Comparison of ENCODE assay signal across 1 cellular context in genomic region chr19:50725218-50725931, GRCh38.
A peak's percentile ranks its signal among the peaks of the same experiment; 100 is the strongest.
TF ChIP-seq lines count a peak whose summit lies in the region.

No MANE protein-coding gene starts in this region.

TF ChIP-seq in K562, 482 proteins besides CTCF, POLR2A, EP300 and RAD21 (continues in another document):
- TF ChIP-seq EZH2 (IDR thresholded peaks at IDR 0.05; ENCODE audit: borderline replicate concordance, low read depth, low read length): no peak
- TF ChIP-seq SREBF2 (CRISPR knock-in tag; IDR thresholded peaks at IDR 0.05): no peak
- peak; percentile 78 for TF ChIP-seq CREB1 (IDR thresholded peaks at IDR 0.05)
- peak; percentile 92 for TF ChIP-seq CREB1 (CRISPR knock-in tag; IDR thresholded peaks at IDR 0.05)
- TF ChIP-seq, protein P1, sequence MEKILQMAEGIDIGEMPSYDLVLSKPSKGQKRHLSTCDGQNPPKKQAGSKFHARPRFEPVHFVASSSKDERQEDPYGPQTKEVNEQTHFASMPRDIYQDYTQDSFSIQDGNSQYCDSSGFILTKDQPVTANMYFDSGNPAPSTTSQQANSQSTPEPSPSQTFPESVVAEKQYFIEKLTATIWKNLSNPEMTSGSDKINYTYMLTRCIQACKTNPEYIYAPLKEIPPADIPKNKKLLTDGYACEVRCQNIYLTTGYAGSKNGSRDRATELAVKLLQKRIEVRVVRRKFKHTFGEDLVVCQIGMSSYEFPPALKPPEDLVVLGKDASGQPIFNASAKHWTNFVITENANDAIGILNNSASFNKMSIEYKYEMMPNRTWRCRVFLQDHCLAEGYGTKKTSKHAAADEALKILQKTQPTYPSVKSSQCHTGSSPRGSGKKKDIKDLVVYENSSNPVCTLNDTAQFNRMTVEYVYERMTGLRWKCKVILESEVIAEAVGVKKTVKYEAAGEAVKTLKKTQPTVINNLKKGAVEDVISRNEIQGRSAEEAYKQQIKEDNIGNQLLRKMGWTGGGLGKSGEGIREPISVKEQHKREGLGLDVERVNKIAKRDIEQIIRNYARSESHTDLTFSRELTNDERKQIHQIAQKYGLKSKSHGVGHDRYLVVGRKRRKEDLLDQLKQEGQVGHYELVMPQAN (IDR thresholded peaks at IDR 0.05; ENCODE audit: borderline replicate concordance): peak; percentile 55
- TF ChIP-seq FOXA1 (IDR thresholded peaks at IDR 0.05; ENCODE audit: borderline replicate concordance): no peak
- TF ChIP-seq NRF1 (conservative IDR thresholded peaks at IDR 0.05 in 1 of 2, IDR thresholded peaks at IDR 0.05 in 1 of 2): no peak
- TF ChIP-seq RBM14 (IDR thresholded peaks at IDR 0.05; ENCODE audit: borderline replicate concordance, insufficient read depth, low read depth, low read length): no peak
- TF ChIP-seq, protein P2, sequence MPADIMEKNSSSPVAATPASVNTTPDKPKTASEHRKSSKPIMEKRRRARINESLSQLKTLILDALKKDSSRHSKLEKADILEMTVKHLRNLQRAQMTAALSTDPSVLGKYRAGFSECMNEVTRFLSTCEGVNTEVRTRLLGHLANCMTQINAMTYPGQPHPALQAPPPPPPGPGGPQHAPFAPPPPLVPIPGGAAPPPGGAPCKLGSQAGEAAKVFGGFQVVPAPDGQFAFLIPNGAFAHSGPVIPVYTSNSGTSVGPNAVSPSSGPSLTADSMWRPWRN (IDR thresholded peaks at IDR 0.05; ENCODE audit: low read depth): no peak
- TF ChIP-seq PRMT5 (CRISPR knock-in tag; IDR thresholded peaks at IDR 0.05): no peak
- TF ChIP-seq ZFP91 (CRISPR knock-in tag; IDR thresholded peaks at IDR 0.05): no peak
- no peak for TF ChIP-seq KAT8 (IDR thresholded peaks at IDR 0.05; ENCODE audit: low read depth)
- TF ChIP-seq NFIC (IDR thresholded peaks at IDR 0.05): peak; percentile 29; the same call in 1 of the 2 replicates
- TF ChIP-seq BACH1 (tag; IDR thresholded peaks at IDR 0.05): no peak
- no peak for TF ChIP-seq CREB5 (CRISPR knock-in tag; IDR thresholded peaks at IDR 0.05)
- peak in 1 of 2 experiments; percentile 43; a peak in 2 of 4 replicates for TF ChIP-seq KDM1A (IDR thresholded peaks at IDR 0.05)
- no peak for TF ChIP-seq RBM25 (IDR thresholded peaks at IDR 0.05; ENCODE audit: low read depth, low read length, severe bottlenecking)
- no peak for TF ChIP-seq SRSF1 (IDR thresholded peaks at IDR 0.05; ENCODE audit: low read depth, low read length)
- TF ChIP-seq CCAR2 (IDR thresholded peaks at IDR 0.05; ENCODE audit: low read depth, low read length): no peak
- no peak for TF ChIP-seq CTCFL (IDR thresholded peaks at IDR 0.05; ENCODE audit: borderline replicate concordance, insufficient read depth, low read depth, low read length, poor library complexity, severe bottlenecking)
- TF ChIP-seq DNMT1 (IDR thresholded peaks at IDR 0.05): no peak
- no peak for TF ChIP-seq BCL6 (CRISPR knock-in tag; IDR thresholded peaks at IDR 0.05)
- TF ChIP-seq ZNF12 (CRISPR knock-in tag; IDR thresholded peaks at IDR 0.05): no peak
- TF ChIP-seq, protein P3, sequence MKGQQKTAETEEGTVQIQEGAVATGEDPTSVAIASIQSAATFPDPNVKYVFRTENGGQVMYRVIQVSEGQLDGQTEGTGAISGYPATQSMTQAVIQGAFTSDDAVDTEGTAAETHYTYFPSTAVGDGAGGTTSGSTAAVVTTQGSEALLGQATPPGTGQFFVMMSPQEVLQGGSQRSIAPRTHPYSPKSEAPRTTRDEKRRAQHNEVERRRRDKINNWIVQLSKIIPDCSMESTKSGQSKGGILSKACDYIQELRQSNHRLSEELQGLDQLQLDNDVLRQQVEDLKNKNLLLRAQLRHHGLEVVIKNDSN (CRISPR knock-in tag; IDR thresholded peaks at IDR 0.05): no peak
- TF ChIP-seq ZNF239 (CRISPR knock-in tag; IDR thresholded peaks at IDR 0.05): peak; percentile 40
- no peak for TF ChIP-seq ZNF253 (CRISPR knock-in tag; conservative IDR thresholded peaks at IDR 0.05)
- peak; percentile 53; the same call in 1 of the 2 replicates for TF ChIP-seq ZBTB17 (CRISPR knock-in tag; IDR thresholded peaks at IDR 0.05)
- no peak for TF ChIP-seq NCOA2 (IDR thresholded peaks at IDR 0.05; ENCODE audit: partially characterized antibody in 2 of 2)
- TF ChIP-seq EWSR1 (IDR thresholded peaks at IDR 0.05; ENCODE audit: borderline replicate concordance, low read depth, partially characterized antibody): no peak
- TF ChIP-seq EGR1 (conservative IDR thresholded peaks at IDR 0.05): no peak
- no peak for TF ChIP-seq CBFB (CRISPR knock-in tag; IDR thresholded peaks at IDR 0.05)
- no peak for TF ChIP-seq MYBL2 (IDR thresholded peaks at IDR 0.05; ENCODE audit: low read depth)
- no peak for TF ChIP-seq MYBL2 (CRISPR knock-in tag; IDR thresholded peaks at IDR 0.05; ENCODE audit: borderline replicate concordance)
- peak; percentile 69; the same call in 1 of the 2 replicates for TF ChIP-seq RNF2 (IDR thresholded peaks at IDR 0.05)
- TF ChIP-seq HNRNPK (IDR thresholded peaks at IDR 0.05; ENCODE audit: low read depth, low read length, poor library complexity, severe bottlenecking): no peak
- no peak for TF ChIP-seq ZC3H4 (CRISPR knock-in tag; IDR thresholded peaks at IDR 0.05; ENCODE audit: borderline replicate concordance)
- 0 out of 2 replicates have a peak, but pooled peaks have one; percentile 48 for TF ChIP-seq TARDBP (IDR thresholded peaks at IDR 0.05)
- TF ChIP-seq AFF4 (CRISPR knock-in tag; IDR thresholded peaks at IDR 0.05): peak; percentile 59
- TF ChIP-seq NBN (IDR thresholded peaks at IDR 0.05; ENCODE audit: low read depth): peak; percentile 35; the same call in 1 of the 2 replicates
- TF ChIP-seq HDAC3 (IDR thresholded peaks at IDR 0.05; ENCODE audit: borderline replicate concordance, partially characterized antibody): no peak
- 0 out of 2 replicates have a peak, but pooled peaks have one; percentile 26 for TF ChIP-seq KDM2B (CRISPR knock-in tag; IDR thresholded peaks at IDR 0.05)
- TF ChIP-seq JUN (IDR thresholded peaks at IDR 0.05; ENCODE audit: borderline replicate concordance, low read depth, low read length): no peak
- no peak for TF ChIP-seq JUN (CRISPR knock-in tag; IDR thresholded peaks at IDR 0.05; ENCODE audit: borderline replicate concordance)
- TF ChIP-seq, protein P4, sequence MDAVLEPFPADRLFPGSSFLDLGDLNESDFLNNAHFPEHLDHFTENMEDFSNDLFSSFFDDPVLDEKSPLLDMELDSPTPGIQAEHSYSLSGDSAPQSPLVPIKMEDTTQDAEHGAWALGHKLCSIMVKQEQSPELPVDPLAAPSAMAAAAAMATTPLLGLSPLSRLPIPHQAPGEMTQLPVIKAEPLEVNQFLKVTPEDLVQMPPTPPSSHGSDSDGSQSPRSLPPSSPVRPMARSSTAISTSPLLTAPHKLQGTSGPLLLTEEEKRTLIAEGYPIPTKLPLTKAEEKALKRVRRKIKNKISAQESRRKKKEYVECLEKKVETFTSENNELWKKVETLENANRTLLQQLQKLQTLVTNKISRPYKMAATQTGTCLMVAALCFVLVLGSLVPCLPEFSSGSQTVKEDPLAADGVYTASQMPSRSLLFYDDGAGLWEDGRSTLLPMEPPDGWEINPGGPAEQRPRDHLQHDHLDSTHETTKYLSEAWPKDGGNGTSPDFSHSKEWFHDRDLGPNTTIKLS (IDR thresholded peaks at IDR 0.05; ENCODE audit: borderline replicate concordance, low read depth): peak; percentile 39
- no peak for TF ChIP-seq IFI16 (CRISPR knock-in tag; IDR thresholded peaks at IDR 0.05)
- peak; percentile 87 for TF ChIP-seq CXXC5 (CRISPR knock-in tag; IDR thresholded peaks at IDR 0.05)
- TF ChIP-seq GABPB2 (CRISPR knock-in tag; conservative IDR thresholded peaks at IDR 0.05): no peak
- TF ChIP-seq, protein P5, sequence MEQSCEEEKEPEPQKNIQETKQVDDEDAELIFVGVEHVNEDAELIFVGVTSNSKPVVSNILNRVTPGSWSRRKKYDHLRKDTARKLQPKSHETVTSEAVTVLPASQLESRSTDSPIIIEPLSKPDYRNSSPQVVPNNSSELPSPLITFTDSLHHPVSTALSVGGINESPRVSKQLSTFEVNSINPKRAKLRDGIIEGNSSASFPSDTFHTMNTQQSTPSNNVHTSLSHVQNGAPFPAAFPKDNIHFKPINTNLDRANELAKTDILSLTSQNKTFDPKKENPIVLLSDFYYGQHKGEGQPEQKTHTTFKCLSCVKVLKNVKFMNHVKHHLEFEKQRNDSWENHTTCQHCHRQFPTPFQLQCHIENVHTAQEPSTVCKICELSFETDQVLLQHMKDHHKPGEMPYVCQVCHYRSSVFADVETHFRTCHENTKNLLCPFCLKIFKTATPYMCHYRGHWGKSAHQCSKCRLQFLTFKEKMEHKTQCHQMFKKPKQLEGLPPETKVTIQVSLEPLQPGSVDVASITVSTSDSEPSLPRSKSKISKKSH (CRISPR knock-in tag; IDR thresholded peaks at IDR 0.05): no peak
- TF ChIP-seq ZNF175 (CRISPR knock-in tag; IDR thresholded peaks at IDR 0.05; ENCODE audit: low read depth): no peak
- no peak for TF ChIP-seq FOXM1 (IDR thresholded peaks at IDR 0.05; ENCODE audit: low read depth)
- TF ChIP-seq FOXM1 (CRISPR knock-in tag; IDR thresholded peaks at IDR 0.05; ENCODE audit: low read depth): no peak
- TF ChIP-seq CCNT2 (IDR thresholded peaks at IDR 0.05; ENCODE audit: borderline replicate concordance, extremely low read depth, insufficient read length, low read depth, low read length): no peak
- no peak for TF ChIP-seq SREBF1 (IDR thresholded peaks at IDR 0.05; ENCODE audit: borderline replicate concordance, low read depth, low read length)
- no peak for TF ChIP-seq KHSRP (IDR thresholded peaks at IDR 0.05)
- peak; percentile 54 for TF ChIP-seq HCFC1 (IDR thresholded peaks at IDR 0.05; ENCODE audit: low read depth, low read length)
- TF ChIP-seq PURB (CRISPR knock-in tag; IDR thresholded peaks at IDR 0.05; ENCODE audit: low read depth): no peak
- peak in 1 of 2 experiments; percentile 56; a peak in 2 of 4 replicates for TF ChIP-seq TRIM24 (IDR thresholded peaks at IDR 0.05)
- TF ChIP-seq HLTF (IDR thresholded peaks at IDR 0.05): peak; percentile 66; the same call in 1 of the 2 replicates
